Comparison of ENCODE assay signal across 8 cellular contexts in genomic region chr11:65112551-65113360, GRCh38. TPM values are rescaled to one million over a fixed set of nuclear protein-coding genes. Genes with fewer than 3 reads are reported as not detected.
A peak's percentile ranks its signal among the peaks of the same experiment; 100 is the strongest.
DNase-seq lines count a peak whose midpoint lies in the region; ATAC-seq and TF ChIP-seq lines count a peak whose summit lies in the region.

No MANE protein-coding gene starts in this region.

- CTCF ChIA-PET in Caco-2 (lab: Charles Lee), result interaction anchor here (0.6 to 2.4 kb wide), 10 partner anchors 9 to 251 kb away, joined by 4 to 14 read pairs (median 6); partner anchors contain the start of genes CAPN1, FAU, MRPL49 and SYVN1

- POLR2A ChIA-PET in Caco-2 (lab: Charles Lee), result interaction anchor here (0.6 to 2.2 kb wide), 10 partner anchors 9 to 795 kb away, joined by 3 to 10 read pairs (median 4); partner anchors contain the start of genes ARL2, CAPN1, FAU and MEN1

- no peaks in the 10 kb centered on the region for H3K9me3 ChIP-seq in Caco-2
- no peaks in the 10 kb centered on the region for H3K9me3 ChIP-seq in esophagus squamous epithelium
- no peaks in the 10 kb centered on the region for H3K9me3 ChIP-seq in suprapubic skin

- H3K4me3 ChIP-seq in Caco-2 (ENCODE audit: low read depth, low read length) (peak overlapping the region; percentile 42), esophagus squamous epithelium (peak overlapping the region; percentile 49 to 70 (median 60)), suprapubic skin (peak overlapping the region; percentile 61)

- intact Hi-C loops in Caco-2 (cut with micrococcal nuclease; ENCODE audit: unreplicated experiment), result loop anchor here (10.0 kb wide), 1 partner anchor 338 kb away; the partner anchor contains the start of gene SF1
- intact Hi-C loops in esophagus squamous epithelium (cut with DNase I), result no loop called here

- H3K9me3 Mint-ChIP-seq in Caco-2 (ENCODE audit: unreplicated experiment) (no peaks in the 10 kb centered on the region), nephron progenitor cell (no peaks in the 10 kb centered on the region)

- H3K4me3 Mint-ChIP-seq in Caco-2 (ENCODE audit: unreplicated experiment) (peak overlapping the region; percentile 96), nephron progenitor cell (peak overlapping the region; percentile 97)

- peak overlapping the region; percentile 92 for H3K27ac Mint-ChIP-seq in Caco-2 (ENCODE audit: unreplicated experiment)
- no peak overlapping the region for H3K27ac Mint-ChIP-seq in nephron progenitor cell

- DNase-seq in Caco-2 (peak; percentile 59 to 76), NCI-H748 (lab: John Stamatoyannopoulos, UW; ENCODE audit: unreplicated experiment) (peak; percentile 76), esophagus squamous epithelium (lab: John Stamatoyannopoulos, UW) (no peak), nephron progenitor cell (peak; percentile 69), suprapubic skin (ENCODE audit: low spot score in 2 of 2) (peak; percentile 75 to 80), HPDE6-E6E7 (ENCODE audit: extremely low spot score) (no peak)
- DNase-seq in activated T-cell treated with anti-CD3 and anti-CD28 coated beads, Interleukin-2, amount 50 U/mL, for 1 hour, result peak; percentile 82

- WGBS in esophagus squamous epithelium, 2 donors, result 5% methylated on average over 4 of the region's 57 CpGs; no CpG with 5 or more reads in 1 of the 2 donors
- WGBS in suprapubic skin, result 0% methylated on average over 12 of the region's 57 CpGs

- no peak for TF ChIP-seq POLR2A in esophagus squamous epithelium (IDR thresholded peaks at IDR 0.05)
- no peak for TF ChIP-seq POLR2A in suprapubic skin (IDR thresholded peaks at IDR 0.05)

- H3K4me1 Mint-ChIP-seq in Caco-2 (ENCODE audit: low read depth, unreplicated experiment) (peaks cover 6% of the 10 kb centered on the region), nephron progenitor cell (peaks cover 40% of the 10 kb centered on the region)

- H3K36me3 Mint-ChIP-seq in Caco-2 (ENCODE audit: insufficient read depth, unreplicated experiment) (peaks cover 73% of the 10 kb centered on the region), nephron progenitor cell (ENCODE audit: low read depth) (peaks cover 6% of the 10 kb centered on the region)

- H3K27ac ChIP-seq in esophagus squamous epithelium, result peak overlapping the region; percentile 54 to 85 (median 74)
- peak overlapping the region; percentile 59 for H3K27ac ChIP-seq in suprapubic skin

- H3K27me3 ChIP-seq in Caco-2 (replicated peaks; ENCODE audit: control insufficient read depth, insufficient read depth, low read length) (no peaks in the 10 kb centered on the region), esophagus squamous epithelium (no peaks in the 10 kb centered on the region), suprapubic skin (no peaks in the 10 kb centered on the region)

- peak; percentile 29 for ATAC-seq in GM21825 (IDR thresholded peaks at IDR 0.05; ENCODE audit: unreplicated experiment)

- no TSS peak for BruUV-seq in Caco-2 (replicated peaks; lab: Mats Ljungman, UMichigan)

- TF ChIP-seq EP300 in suprapubic skin (IDR thresholded peaks at IDR 0.05), result no peak

- TF ChIP-seq CTCF in Caco-2 (IDR thresholded peaks at IDR 0.05; ENCODE audit: insufficient read depth in 1 of 2, low read depth in 1 of 2, low read length in 1 of 2, severe bottlenecking in 1 of 2, unreplicated experiment in 1 of 2) (peak; percentile 74 to 84), esophagus squamous epithelium (IDR thresholded peaks at IDR 0.05) (peak; percentile 81 to 98 (median 92)), nephron progenitor cell (IDR thresholded peaks at IDR 0.05) (peak; percentile 78), suprapubic skin (IDR thresholded peaks at IDR 0.05) (peak; percentile 53 to 97)

- H3K4me1 ChIP-seq in Caco-2 (peaks cover 26% of the 10 kb centered on the region), esophagus squamous epithelium (peaks cover 54 to 84% (median 58%) of the 10 kb centered on the region in 3 donors), suprapubic skin (peaks cover 67% of the 10 kb centered on the region)

- H3K36me3 ChIP-seq in Caco-2 (ENCODE audit: control insufficient read depth, insufficient read depth, low read length) (no peaks in the 10 kb centered on the region), esophagus squamous epithelium (peaks cover 7 to 35% (median 18%) of the 10 kb centered on the region in 3 donors), suprapubic skin (peaks cover 21% of the 10 kb centered on the region)

- H3K27me3 Mint-ChIP-seq in Caco-2 (ENCODE audit: insufficient read depth, unreplicated experiment) (no peaks in the 10 kb centered on the region), nephron progenitor cell (ENCODE audit: low read depth, poor library complexity) (peaks cover 4% of the 10 kb centered on the region)

RNA-seq across cellular contexts. Expression of gene TM7SF2, which starts 1.1 kb away (rescaled TPM):
- total RNA-seq in Caco-2 (2022) (62.9 and 73.8 TPM in 2 replicates), esophagus squamous epithelium (10 to 100 TPM; 36.4 to 96.5 (median 74.7) TPM), suprapubic skin (100 to 1,000 TPM in 2 of 4 donors, 10 to 100 TPM in 2; 76.5 to 214 (median 145) TPM)

RNA-seq across cellular contexts. Expression of gene ZNHIT2, which starts 4.7 kb away (rescaled TPM):
- total RNA-seq in Caco-2 (2022) (12.2 and 14.7 TPM in 2 replicates), esophagus squamous epithelium (10 to 100 TPM; 12.4 to 17.0 (median 16.5) TPM), suprapubic skin (10 to 100 TPM in 3 of 4 donors, 1 to 10 TPM in 1; 9.0 to 23.3 (median 17.6) TPM)

RNA-seq across cellular contexts. Expression of gene FAU, which starts 9.2 kb away (rescaled TPM):
- total RNA-seq in Caco-2 (2022) (918 and 972 TPM in 2 replicates), esophagus squamous epithelium (100 to 1,000 TPM; 436 to 777 (median 528) TPM), suprapubic skin (100 to 1,000 TPM; 584 to 609 (median 602) TPM)

RNA-seq across cellular contexts. Expression of gene MRPL49, which starts 9.4 kb away (rescaled TPM):
- total RNA-seq in Caco-2 (2022) (89.2 and 95.1 TPM in 2 replicates), esophagus squamous epithelium (10 to 100 TPM; 68.1 to 76.2 (median 72.0) TPM), suprapubic skin (10 to 100 TPM; 48.0 to 68.5 (median 61.7) TPM)

RNA-seq across cellular contexts. Expression of gene VPS51, which starts 16.7 kb away (rescaled TPM):
- total RNA-seq in Caco-2 (2022) (147 and 158 TPM in 2 replicates), esophagus squamous epithelium (100 to 1,000 TPM; 204 to 298 (median 224) TPM), suprapubic skin (100 to 1,000 TPM; 465 to 843 (median 596) TPM)

Comparison
In these comparisons a context has a peak if more than half of its experiments do, and no peak if none do; other contexts are left out.
1. DNase-seq: peak in Caco-2 (2 of 2), NCI-H748 (single experiment), activated T-cell treated with anti-CD3 and anti-CD28 coated beads, Interleukin-2, amount 50 U/mL, for 1 hour (single experiment), nephron progenitor cell (single experiment) and suprapubic skin (2 of 2); none in esophagus squamous epithelium (single experiment) and HPDE6-E6E7 (single experiment).
2. Peak in every context shown above with its lines, with median percentiles within 50 percentile points of each other: H3K4me3 ChIP-seq and CTCF ChIP-seq.